Comparison of ENCODE assay signal across 1 cellular context in the genomic region with DNA sequence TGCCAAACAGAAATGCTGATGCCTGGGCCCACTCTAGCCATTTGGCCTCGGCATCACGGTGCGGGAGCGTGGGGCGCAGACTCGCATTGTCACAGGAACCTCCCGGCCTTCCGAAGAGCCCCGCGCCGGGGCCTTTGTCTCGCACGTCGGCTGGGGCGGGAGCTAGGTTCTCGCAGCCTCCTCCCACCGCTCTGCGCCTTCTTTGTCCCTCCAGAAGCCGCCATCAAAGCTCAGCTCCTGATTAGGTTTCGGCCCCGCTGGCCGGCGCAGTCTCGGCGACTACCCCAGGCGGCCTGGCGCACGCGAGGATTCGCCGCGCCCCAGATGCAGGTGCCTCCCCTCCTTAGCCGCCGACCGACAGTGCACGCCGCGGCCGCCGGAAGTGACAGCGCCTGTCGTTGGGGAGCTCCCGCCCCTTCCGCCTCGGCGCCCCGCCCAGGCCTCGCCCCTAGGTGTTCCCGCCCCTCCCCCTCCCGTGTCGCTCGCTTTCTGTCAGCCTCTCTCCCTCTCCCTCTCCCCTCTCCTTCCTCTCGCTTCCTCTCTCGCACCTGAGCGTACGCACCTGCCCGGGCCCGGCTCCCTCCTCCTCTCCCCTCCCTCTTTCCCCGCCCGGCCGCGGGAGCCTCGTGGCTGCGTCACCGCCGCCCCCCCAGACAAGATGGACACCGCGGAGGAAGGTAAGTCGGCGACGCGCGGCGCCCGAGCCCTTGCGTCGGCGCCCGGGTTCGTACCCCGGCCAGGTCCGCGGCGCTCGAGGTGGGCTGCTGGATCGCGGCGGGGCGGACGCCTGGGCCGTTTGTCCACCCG.
TF ChIP-seq lines count a peak whose summit lies in the region.

A gene with protein sequence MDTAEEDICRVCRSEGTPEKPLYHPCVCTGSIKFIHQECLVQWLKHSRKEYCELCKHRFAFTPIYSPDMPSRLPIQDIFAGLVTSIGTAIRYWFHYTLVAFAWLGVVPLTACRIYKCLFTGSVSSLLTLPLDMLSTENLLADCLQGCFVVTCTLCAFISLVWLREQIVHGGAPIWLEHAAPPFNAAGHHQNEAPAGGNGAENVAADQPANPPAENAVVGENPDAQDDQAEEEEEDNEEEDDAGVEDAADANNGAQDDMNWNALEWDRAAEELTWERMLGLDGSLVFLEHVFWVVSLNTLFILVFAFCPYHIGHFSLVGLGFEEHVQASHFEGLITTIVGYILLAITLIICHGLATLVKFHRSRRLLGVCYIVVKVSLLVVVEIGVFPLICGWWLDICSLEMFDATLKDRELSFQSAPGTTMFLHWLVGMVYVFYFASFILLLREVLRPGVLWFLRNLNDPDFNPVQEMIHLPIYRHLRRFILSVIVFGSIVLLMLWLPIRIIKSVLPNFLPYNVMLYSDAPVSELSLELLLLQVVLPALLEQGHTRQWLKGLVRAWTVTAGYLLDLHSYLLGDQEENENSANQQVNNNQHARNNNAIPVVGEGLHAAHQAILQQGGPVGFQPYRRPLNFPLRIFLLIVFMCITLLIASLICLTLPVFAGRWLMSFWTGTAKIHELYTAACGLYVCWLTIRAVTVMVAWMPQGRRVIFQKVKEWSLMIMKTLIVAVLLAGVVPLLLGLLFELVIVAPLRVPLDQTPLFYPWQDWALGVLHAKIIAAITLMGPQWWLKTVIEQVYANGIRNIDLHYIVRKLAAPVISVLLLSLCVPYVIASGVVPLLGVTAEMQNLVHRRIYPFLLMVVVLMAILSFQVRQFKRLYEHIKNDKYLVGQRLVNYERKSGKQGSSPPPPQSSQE (plus strand): TSS at position 455 of the 807 bp plus-strand sequence. CDS start 204 bp downstream, at position 659.

TF ChIP-seq in SK-N-SH, 30 proteins besides CTCF, POLR2A, EP300 and RAD21 (continued from another document):
- TF ChIP-seq SMC3 (IDR thresholded peaks at IDR 0.05; ENCODE audit: low read depth, low read length) (no peak), RCOR1 (IDR thresholded peaks at IDR 0.05; ENCODE audit: low read length) (0 out of 2 replicates have a peak, but pooled peaks have one; percentile 21), MAX (IDR thresholded peaks at IDR 0.05; ENCODE audit: low read depth) (peak; percentile 95), CHD2 (IDR thresholded peaks at IDR 0.05; ENCODE audit: low read length, partially characterized antibody) (no peak), MEF2A (IDR thresholded peaks at IDR 0.05; ENCODE audit: borderline replicate concordance, low read depth) (no peak), RXRA (IDR thresholded peaks at IDR 0.05; ENCODE audit: borderline replicate concordance, low read depth) (no peak), TEAD4 (IDR thresholded peaks at IDR 0.05; ENCODE audit: borderline replicate concordance, insufficient read depth) (no peak), GATA2 (CRISPR knock-in tag; IDR thresholded peaks at IDR 0.05) (0 out of 2 replicates have a peak, but pooled peaks have one; percentile 10), ELF1 (IDR thresholded peaks at IDR 0.05) (no peak), RFX5 (IDR thresholded peaks at IDR 0.05; ENCODE audit: low read length) (no peak), NRF1 (IDR thresholded peaks at IDR 0.05; ENCODE audit: low read depth, low read length) (peak; percentile 30; the same call in 1 of the 2 replicates), JUND (IDR thresholded peaks at IDR 0.05) (no peak), GABPA (IDR thresholded peaks at IDR 0.05; ENCODE audit: low read depth) (peak; percentile 88), FOXJ3 (CRISPR knock-in tag; IDR thresholded peaks at IDR 0.05) (no peak), TAF1 (IDR thresholded peaks at IDR 0.05; ENCODE audit: borderline replicate concordance, low read depth, low read length) (peak; percentile 88)
- TF ChIP-seq, protein P1, sequence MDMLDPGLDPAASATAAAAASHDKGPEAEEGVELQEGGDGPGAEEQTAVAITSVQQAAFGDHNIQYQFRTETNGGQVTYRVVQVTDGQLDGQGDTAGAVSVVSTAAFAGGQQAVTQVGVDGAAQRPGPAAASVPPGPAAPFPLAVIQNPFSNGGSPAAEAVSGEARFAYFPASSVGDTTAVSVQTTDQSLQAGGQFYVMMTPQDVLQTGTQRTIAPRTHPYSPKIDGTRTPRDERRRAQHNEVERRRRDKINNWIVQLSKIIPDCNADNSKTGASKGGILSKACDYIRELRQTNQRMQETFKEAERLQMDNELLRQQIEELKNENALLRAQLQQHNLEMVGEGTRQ (IDR thresholded peaks at IDR 0.05; ENCODE audit: borderline replicate concordance, low read depth, low read length): no peak
